In genomic region chr1:162010175-162010506, GRCh38 we compare ENCODE assay signal across 23 cellular contexts. TPM values are rescaled to one million over a fixed set of nuclear protein-coding genes. Genes with fewer than 3 reads are reported as not detected.
"Had no signal": no experiment of that assay in that cellular context is flagged by ENCODE, and none has a peak within 500 bp of the region (broad histone marks: within the 10 kb centered on the region; RNA-seq: fewer than 3 reads in every experiment).

No MANE protein-coding gene starts in this region.

- H3K4me1 ChIP-seq: left lung, parathyroid adenoma, right lobe of liver, stomach, suprapubic skin had no signal

- ATAC-seq: left lung; stimulated activated memory B cell treated with anti-CD40 and anti-IgM and Interleukin-4, amounts not matched to agents 10 μg/mL and 1 μg/mL and 100 μg/mL, for 72 hours had no signal

- H3K27me3 ChIP-seq: hepatocyte, left lung, right lobe of liver, suprapubic skin, vagina had no signal

- FAIRE-seq: small intestine had no signal

- H3K36me3 ChIP-seq: left lung, neutrophil, right lobe of liver, stomach, suprapubic skin, vagina, WERI-Rb-1 had no signal

- DNase-seq: activated gamma-delta T cell treated with Interleukin-2 at 50 U/mL for 16 hours; activated T-cell treated with anti-CD3 and anti-CD28 coated beads, Interleukin-2, amount 50 U/mL, for 1 hour; dermis blood vessel endothelial cell; effector CD8-positive, alpha-beta T cell; erythroblast; foreskin fibroblast; immature natural killer cell; kidney glomerular epithelial cell; right lobe of liver; small intestine; stimulated activated CD4-positive, alpha-beta T cell treated with anti-CD3 and anti-CD28 coated beads, Interleukin-2, amount 100 ng/mL, for 24 hours; stomach; WERI-Rb-1 had no signal

- H3K4me3 ChIP-seq: hepatocyte, left lung, right lobe of liver, stomach, suprapubic skin, vagina had no signal

- H3K27ac ChIP-seq: hepatocyte, left lung, neutrophil, parathyroid adenoma, right lobe of liver, stomach, suprapubic skin, vagina, WERI-Rb-1 had no signal

- H3K9me3 ChIP-seq: neutrophil, right lobe of liver, suprapubic skin, vagina had no signal

RNA-seq across cellular contexts. Expression of gene OLFML2B, which starts 13.5 kb away (rescaled TPM):
- total RNA-seq: lung microvascular endothelial cell; natural killer cell treated with Interleukin-12 subunit alpha and Interleukin-12 subunit beta and Interleukin-15 and Interleukin-18, amount 100 ng/mL, for 72 hours; T-helper 2 cell treated with Interferon-gamma antibody and Interleukin-4, amounts not matched to agents 100 ng/mL and 5 ng/mL, for 36 hours had no signal
- polyA plus RNA-seq: immature natural killer cell had no signal

RNA-seq across cellular contexts. Expression of gene NOS1AP, which starts 59.4 kb away (rescaled TPM):
- total RNA-seq: T-helper 2 cell treated with Interferon-gamma antibody and Interleukin-4, amounts not matched to agents 100 ng/mL and 5 ng/mL, for 36 hours had no signal
- polyA plus RNA-seq: immature natural killer cell had no signal
